8 cellular contexts compared by ENCODE assay signal in the genomic region with DNA sequence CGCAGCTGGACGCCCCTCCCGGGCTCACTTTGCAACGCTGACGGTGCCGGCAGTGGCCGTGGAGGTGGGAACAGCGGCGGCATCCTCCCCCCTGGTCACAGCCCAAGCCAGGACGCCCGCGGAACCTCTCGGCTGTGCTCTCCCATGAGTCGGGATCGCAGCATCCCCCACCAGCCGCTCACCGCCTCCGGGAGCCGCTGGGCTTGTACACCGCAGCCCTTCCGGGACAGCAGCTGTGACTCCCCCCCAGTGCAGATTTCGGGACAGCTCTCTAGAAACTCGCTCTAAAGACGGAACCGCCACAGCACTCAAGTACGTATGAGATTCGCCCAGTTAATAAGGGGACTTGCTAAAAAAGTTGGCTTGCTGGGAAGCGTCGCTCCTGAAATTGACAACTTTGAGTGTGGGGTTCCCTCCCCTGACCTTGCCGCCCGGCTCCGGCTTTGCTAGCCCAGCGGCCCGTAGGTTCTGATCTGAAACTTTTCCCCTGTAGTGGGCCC. TPM values are rescaled to one million over a fixed set of nuclear protein-coding genes. Genes with fewer than 3 reads are reported as not detected.
A peak's percentile ranks its signal among the peaks of the same experiment; 100 is the strongest.
DNase-seq lines count a peak whose midpoint lies in the region; ATAC-seq, FAIRE-seq and TF ChIP-seq lines count a peak whose summit lies in the region.

No MANE protein-coding gene starts in this region.

- peak overlapping the region; percentile 98 for H3K27ac Mint-ChIP-seq in astrocyte (ENCODE audit: unreplicated experiment)

- H4K20me1 ChIP-seq in astrocyte (ENCODE audit: insufficient read depth, low read length), result no peaks in the 10 kb centered on the region

- H3K4me1 Mint-ChIP-seq in astrocyte (ENCODE audit: low read depth, unreplicated experiment), result peaks cover 13% of the 10 kb centered on the region

- FAIRE-seq in astrocyte (lab: Jason Lieb, UNC), result no peak

- TF ChIP-seq CTCF in C4-2B (conservative IDR thresholded peaks at IDR 0.05), result 0 out of 2 replicates have a peak, but pooled peaks have one; percentile 4
- TF ChIP-seq CTCF in astrocyte (IDR thresholded peaks at IDR 0.05; ENCODE audit: insufficient read depth, low read depth, low read length), result no peak
- no peak for TF ChIP-seq CTCF in suprapubic skin (IDR thresholded peaks at IDR 0.05)

- ATAC-seq in GM21737 (IDR thresholded peaks at IDR 0.05; ENCODE audit: unreplicated experiment), result no peak

- H3K4me3 ChIP-seq in HUES48 (ENCODE audit: low read depth, low read length) (peak overlapping the region; percentile 87), astrocyte (ENCODE audit: insufficient read depth, low read depth, low read length) (peak overlapping the region; percentile 83), suprapubic skin (peak overlapping the region; percentile 87)

- DNase-seq in astrocyte (ENCODE audit: low read depth) (no peak), kidney tubule cell (ENCODE audit: low spot score) (peak; percentile 48), suprapubic skin (ENCODE audit: low spot score in 2 of 2) (peak; percentile 72 to 80), OCI-M2 (lab: John Stamatoyannopoulos, UW; ENCODE audit: unreplicated experiment) (no peak), NOMO-1 treated with DMSO at 0.1 percent for 48 hours (lab: John Stamatoyannopoulos, UW; ENCODE audit: unreplicated experiment) (no peak)

- peak overlapping the region; percentile 94 for H2AFZ ChIP-seq in astrocyte (ENCODE audit: low read depth, low read length)

- peak overlapping the region; percentile 58; the same call in 1 of the 2 replicates for H3K27ac ChIP-seq in C4-2B
- no peak overlapping the region for H3K27ac ChIP-seq in HUES48 (ENCODE audit: low read depth, low read length)
- peak overlapping the region; percentile 84 for H3K27ac ChIP-seq in astrocyte (ENCODE audit: low read depth, low read length)
- peak overlapping the region; percentile 98 for H3K27ac ChIP-seq in suprapubic skin

- under 1% methylated on average over 16 of the region's 34 CpGs for WGBS in suprapubic skin

- TF ChIP-seq POLR2A in suprapubic skin (IDR thresholded peaks at IDR 0.05), result no peak

- peaks cover 20% of the 10 kb centered on the region for H3K27me3 Mint-ChIP-seq in astrocyte (ENCODE audit: low read depth, unreplicated experiment)

- TF ChIP-seq EP300 in suprapubic skin (IDR thresholded peaks at IDR 0.05), result no peak

- peak overlapping the region; percentile 99 for H3K4me2 ChIP-seq in astrocyte (ENCODE audit: low read length)

- H3K27me3 ChIP-seq in HUES48 (ENCODE audit: control insufficient read depth, insufficient read depth, low read length), result peaks cover 70% of the 10 kb centered on the region
- H3K27me3 ChIP-seq in astrocyte (ENCODE audit: insufficient read depth, low read length), result peaks cover 29% of the 10 kb centered on the region
- peaks cover 31% of the 10 kb centered on the region for H3K27me3 ChIP-seq in suprapubic skin

- peaks cover 5% of the 10 kb centered on the region for H3K9me3 Mint-ChIP-seq in astrocyte (ENCODE audit: unreplicated experiment)

- H3K79me2 ChIP-seq in astrocyte (ENCODE audit: insufficient read depth, low read length), result peaks cover 5% of the 10 kb centered on the region

- H3K36me3 ChIP-seq in HUES48 (ENCODE audit: control insufficient read depth, insufficient read depth, low read length) (no peaks in the 10 kb centered on the region), astrocyte (ENCODE audit: insufficient read depth, low read length) (no peaks in the 10 kb centered on the region), suprapubic skin (no peaks in the 10 kb centered on the region)

- H3K4me3 Mint-ChIP-seq in astrocyte (ENCODE audit: unreplicated experiment), result peak overlapping the region; percentile 95

- H3K9me3 ChIP-seq in HUES48 (ENCODE audit: control insufficient read depth, insufficient read depth, low read length), result no peaks in the 10 kb centered on the region
- no peaks in the 10 kb centered on the region for H3K9me3 ChIP-seq in astrocyte (ENCODE audit: insufficient read depth, low read depth, low read length)
- H3K9me3 ChIP-seq in suprapubic skin, result no peaks in the 10 kb centered on the region

- H3K4me1 ChIP-seq in HUES48 (ENCODE audit: control insufficient read depth, insufficient read depth, low read length), result peaks cover 30% of the 10 kb centered on the region
- peaks cover 36% of the 10 kb centered on the region for H3K4me1 ChIP-seq in astrocyte (ENCODE audit: insufficient read depth, low read length)
- H3K4me1 ChIP-seq in suprapubic skin, result peaks cover 50% of the 10 kb centered on the region

- H3K9ac ChIP-seq in HUES48 (ENCODE audit: low read depth, low read length) (no peak overlapping the region; the same call in 1 of the 2 replicates), astrocyte (ENCODE audit: low read length) (peak overlapping the region; percentile 92)

- no peaks in the 10 kb centered on the region for H3K36me3 Mint-ChIP-seq in astrocyte (ENCODE audit: low read depth, unreplicated experiment)

RNA-seq across cellular contexts. Expression of a gene that starts 0.5 kb away (rescaled TPM):
- total RNA-seq in astrocyte (3.2 and 3.6 TPM in 2 replicates), suprapubic skin (1 to 10 TPM in 3 of 4 donors, under 1 TPM in 1; 0.64 to 5.9 (median 2.9) TPM)

Comparison
In these comparisons a context has a peak if more than half of its experiments do, and no peak if none do; other contexts are left out.
1. DNase-seq: peak in kidney tubule cell (single experiment) and suprapubic skin (2 of 2); none in astrocyte (single experiment), OCI-M2 (single experiment) and NOMO-1 treated with DMSO at 0.1 percent for 48 hours (single experiment).
2. Peak in every context shown above with its lines, with median percentiles within 50 percentile points of each other: H3K4me3 ChIP-seq.